16 cellular contexts compared by ENCODE assay signal in genomic region chr17:66432996-66433556, GRCh38.
A peak's percentile ranks its signal among the peaks of the same experiment; 100 is the strongest.
DNase-seq lines count a peak whose midpoint lies in the region; ATAC-seq lines count a peak whose summit lies in the region.
"Had no signal": no experiment of that assay in that cellular context is flagged by ENCODE, and none has a peak within 500 bp of the region (broad histone marks: within the 10 kb centered on the region; RNA-seq: fewer than 3 reads in every experiment).

No MANE protein-coding gene starts in this region.

- no peak overlapping the region for H3K4me3 Mint-ChIP-seq in stimulated activated naive B cell treated with anti-CD40 and anti-IgM and Interleukin-4, amounts not matched to agents 10 μg/mL and 1 μg/mL and 100 μg/mL, for 72 hours
- H3K4me3 Mint-ChIP-seq: mesothelial cell of epicardium had no signal

- H3K4me1 Mint-ChIP-seq in stimulated activated naive B cell treated with anti-CD40 and anti-IgM and Interleukin-4, amounts not matched to agents 10 μg/mL and 1 μg/mL and 100 μg/mL, for 72 hours = peaks cover 4% of the 10 kb centered on the region in 2 donors

- no peak for ATAC-seq in stimulated activated naive B cell treated with anti-CD40 and anti-IgM and Interleukin-4, amounts not matched to agents 10 μg/mL and 1 μg/mL and 100 μg/mL, for 72 hours (replicated peaks)
- no peak for ATAC-seq in HG03457 (IDR thresholded peaks at IDR 0.05; ENCODE audit: unreplicated experiment)
- ATAC-seq: psoas muscle had no signal

- DNase-seq in SIG-M5 treated with dmso at 0.1 percent for 504 hours (lab: John Stamatoyannopoulos, UW; ENCODE audit: unreplicated experiment) (peak; percentile 61), SIG-M5 (lab: John Stamatoyannopoulos, UW) (no peak), RPMI7951 (ENCODE audit: low read depth) (peak; percentile 22), dedifferentiated amniotic fluid mesenchymal stem cell (ENCODE audit: extremely low spot score) (peak; percentile 47), cerebellar nuclear complex (lab: John Stamatoyannopoulos, UW) (no peak), posterior vena cava (ENCODE audit: low spot score) (no peak)
- DNase-seq in stimulated activated naive B cell treated with anti-CD40 and anti-IgM and Interleukin-4, amounts not matched to agents 10 μg/mL and 1 μg/mL and 100 μg/mL, for 72 hours = no peak
- DNase-seq: 8988T, adrenal gland, DMS79, hypothalamus, NCI-H1105, NCI-H774, psoas muscle had no signal

- no peaks in the 10 kb centered on the region for H3K27me3 Mint-ChIP-seq in stimulated activated naive B cell treated with anti-CD40 and anti-IgM and Interleukin-4, amounts not matched to agents 10 μg/mL and 1 μg/mL and 100 μg/mL, for 72 hours

- H3K36me3 Mint-ChIP-seq in stimulated activated naive B cell treated with anti-CD40 and anti-IgM and Interleukin-4, amounts not matched to agents 10 μg/mL and 1 μg/mL and 100 μg/mL, for 72 hours = no peaks in the 10 kb centered on the region
- H3K36me3 Mint-ChIP-seq: mesothelial cell of epicardium had no signal

- H3K9me3 Mint-ChIP-seq in stimulated activated naive B cell treated with anti-CD40 and anti-IgM and Interleukin-4, amounts not matched to agents 10 μg/mL and 1 μg/mL and 100 μg/mL, for 72 hours = peaks cover 0 to 1% of the 10 kb centered on the region in 2 donors
- H3K9me3 Mint-ChIP-seq: mesothelial cell of epicardium had no signal

- intact Hi-C loops in posterior vena cava (cut with DNase I) = no loop called here

- peak overlapping the region; percentile 43 for H3K27ac Mint-ChIP-seq in stimulated activated naive B cell treated with anti-CD40 and anti-IgM and Interleukin-4, amounts not matched to agents 10 μg/mL and 1 μg/mL and 100 μg/mL, for 72 hours
- H3K27ac Mint-ChIP-seq: mesothelial cell of epicardium had no signal

Comparison
In these comparisons a context has a peak if more than half of its experiments do, and no peak if none do; other contexts are left out.
1. DNase-seq: peak in SIG-M5 treated with dmso at 0.1 percent for 504 hours (single experiment), RPMI7951 (single experiment) and dedifferentiated amniotic fluid mesenchymal stem cell (single experiment); none in SIG-M5 (single experiment), stimulated activated naive B cell treated with anti-CD40 and anti-IgM and Interleukin-4, amounts not matched to agents 10 μg/mL and 1 μg/mL and 100 μg/mL, for 72 hours (single experiment), cerebellar nuclear complex (0 of 2) and posterior vena cava (single experiment).